Comparison of ENCODE assay signal across 11 cellular contexts in genomic region chr11:70788247-70789022, GRCh38.
DNase-seq lines count a peak whose midpoint lies in the region; ATAC-seq, FAIRE-seq and TF ChIP-seq lines count a peak whose summit lies in the region.
"Had no signal": no experiment of that assay in that cellular context is flagged by ENCODE, and none has a peak within 500 bp of the region (broad histone marks: within the 10 kb centered on the region; RNA-seq: fewer than 3 reads in every experiment).

No MANE protein-coding gene starts in this region.

- no peaks in the 10 kb centered on the region for H3K79me1 ChIP-seq in trophoblast cell (ENCODE audit: low read length)

- peak overlapping the region; percentile 73 for H3K27ac ChIP-seq in endothelial cell of umbilical vein (ENCODE audit: insufficient read depth, low read depth, low read length)
- no peak overlapping the region for H3K27ac ChIP-seq in trophoblast cell (ENCODE audit: low read depth, low read length)
- H3K27ac ChIP-seq: body of pancreas had no signal

- no peaks in the 10 kb centered on the region for H4K20me1 ChIP-seq in endothelial cell of umbilical vein (replicated peaks; ENCODE audit: control insufficient read depth, extremely low read depth, insufficient read depth, low read length)

- no peaks in the 10 kb centered on the region for H3K9me1 ChIP-seq in endothelial cell of umbilical vein (replicated peaks; ENCODE audit: control insufficient read depth, extremely low read depth, insufficient read depth, low read length)

- no peak overlapping the region for H3K14ac ChIP-seq in trophoblast cell (ENCODE audit: low read length)

- H3K23ac ChIP-seq in trophoblast cell (ENCODE audit: low read length): no peak overlapping the region

- H4K91ac ChIP-seq in trophoblast cell (ENCODE audit: low read depth, low read length): peak overlapping the region; percentile 19

- no peak overlapping the region for H3K18ac ChIP-seq in trophoblast cell (ENCODE audit: low read length)

- H3K27me3 ChIP-seq in endothelial cell of umbilical vein (ENCODE audit: control insufficient read depth in 2 of 2, insufficient read depth in 2 of 2, low read length in 2 of 2) (no peaks in the 10 kb centered on the region), trophoblast cell (ENCODE audit: insufficient read depth, low read length) (no peaks in the 10 kb centered on the region)
- H3K27me3 ChIP-seq: body of pancreas had no signal

- H3K4me2 ChIP-seq in endothelial cell of umbilical vein (ENCODE audit: insufficient read depth, low read length) (peak overlapping the region; percentile 9), trophoblast cell (ENCODE audit: low read length) (no peak overlapping the region)

- H3K4me1 ChIP-seq in endothelial cell of umbilical vein (ENCODE audit: control insufficient read depth, extremely low read depth, insufficient read depth, low read length) (peaks cover 11% of the 10 kb centered on the region), trophoblast cell (ENCODE audit: control insufficient read depth in 1 of 2, insufficient read depth in 2 of 2, low read length in 2 of 2) (peaks cover 4 to 5% of the 10 kb centered on the region in 2 experiments)
- H3K4me1 ChIP-seq: body of pancreas had no signal

- TF ChIP-seq POLR2A in endothelial cell of umbilical vein (IDR thresholded peaks at IDR 0.05; ENCODE audit: low read depth, low read length): no peak

- intact Hi-C loops in endothelial cell of umbilical vein (cut with micrococcal nuclease): no loop called here

- DNase-seq in ELF-1 (ENCODE audit: low read depth, low spot score): peak; percentile 17
- peak; percentile 73 for DNase-seq in OCI-M1 (lab: John Stamatoyannopoulos, UW)
- DNase-seq in endothelial cell of umbilical vein (ENCODE audit: low read depth, low spot score): peak; percentile 19
- DNase-seq in trophoblast cell: peak; percentile 77 to 85
- DNase-seq in activated gamma-delta T cell (lab: John Stamatoyannopoulos, UW): no peak
- no peak for DNase-seq in NCI-H1930 (lab: John Stamatoyannopoulos, UW)
- DNase-seq in iPS-NIHi11 (ENCODE audit: low spot score): no peak
- DNase-seq: body of pancreas, GDM1, NCI-H510A had no signal

- H2BK120ac ChIP-seq in trophoblast cell (ENCODE audit: insufficient read depth, low read length, poor library complexity): no peak overlapping the region

- no peak overlapping the region for H2BK12ac ChIP-seq in trophoblast cell (ENCODE audit: low read length)

- no peak overlapping the region for H2AK5ac ChIP-seq in trophoblast cell (ENCODE audit: low read length)

- H3K9me3 ChIP-seq in endothelial cell of umbilical vein (replicated peaks; ENCODE audit: control insufficient read depth, insufficient read depth, low read length) (no peaks in the 10 kb centered on the region), trophoblast cell (ENCODE audit: insufficient read depth, low read depth, low read length) (peaks cover 15% of the 10 kb centered on the region)
- H3K9me3 ChIP-seq: body of pancreas had no signal

- ATAC-seq in HG02588 (IDR thresholded peaks at IDR 0.05; ENCODE audit: unreplicated experiment): no peak
- ATAC-seq: body of pancreas had no signal

- no TSS peak for BruUV-seq in endothelial cell of umbilical vein (replicated peaks; lab: Mats Ljungman, UMichigan)

- H3K36me3 ChIP-seq in endothelial cell of umbilical vein (ENCODE audit: control insufficient read depth in 2 of 2, extremely low read depth in 1 of 2, insufficient read depth in 2 of 2, low read length in 2 of 2) (no peaks in the 10 kb centered on the region), trophoblast cell (ENCODE audit: control insufficient read depth in 1 of 2, insufficient read depth in 2 of 2, low read length in 2 of 2) (peaks cover 2% of the 10 kb centered on the region in 2 experiments)

- no peak overlapping the region for H4K8ac ChIP-seq in trophoblast cell (ENCODE audit: low read depth, low read length)

- H2AFZ ChIP-seq in endothelial cell of umbilical vein (ENCODE audit: low read depth, low read length) (peak overlapping the region; percentile 20), trophoblast cell (ENCODE audit: insufficient read depth, low read length, poor library complexity) (no peak overlapping the region)

- H3K79me2 ChIP-seq in endothelial cell of umbilical vein (ENCODE audit: control insufficient read depth, insufficient read depth, low read length): no peaks in the 10 kb centered on the region
- H3K79me2 ChIP-seq in trophoblast cell (ENCODE audit: control insufficient read depth, insufficient read depth, low read length, poor library complexity): no peaks in the 10 kb centered on the region

- no peak overlapping the region for H2BK5ac ChIP-seq in trophoblast cell (ENCODE audit: low read depth, low read length, poor library complexity)

- no peak overlapping the region for H3K9ac ChIP-seq in endothelial cell of umbilical vein (replicated peaks; ENCODE audit: extremely low read depth, insufficient read depth, low read length)
- H3K9ac ChIP-seq in trophoblast cell (ENCODE audit: low read length): no peak overlapping the region

- CTCF ChIA-PET in endothelial cell of umbilical vein (lab: Charles Lee): no interaction called here

- H4K12ac ChIP-seq in trophoblast cell (ENCODE audit: low read depth, low read length): no peak overlapping the region

- peak; percentile 96 for FAIRE-seq in endothelial cell of umbilical vein (lab: Jason Lieb, UNC)

- dilution Hi-C loops in endothelial cell of umbilical vein (cut with MboI; ENCODE audit: extremely low pct_ligation_motif_present, low sequenced_read_pairs): no loop called here

- POLR2A ChIA-PET in endothelial cell of umbilical vein (lab: Charles Lee): no interaction called here

- H3K4ac ChIP-seq in trophoblast cell (ENCODE audit: low read depth, low read length): no peak overlapping the region

- TF ChIP-seq CTCF in endothelial cell of umbilical vein (IDR thresholded peaks at IDR 0.05; ENCODE audit: extremely low read depth in 1 of 2, insufficient read depth in 1 of 2, low read depth in 1 of 2, low read length in 2 of 2): no peak

- H3K4me3 ChIP-seq in endothelial cell of umbilical vein (replicated peaks in 1 of 3; ENCODE audit: insufficient read depth in 1 of 3, low read depth in 1 of 3, low read length in 3 of 3) (no peak overlapping the region), trophoblast cell (ENCODE audit: low read depth, low read length) (peak overlapping the region; percentile 44)
- H3K4me3 ChIP-seq: body of pancreas had no signal

- no CpG with 5 or more reads among the region's 18 CpGs for WGBS in trophoblast cell (ENCODE audit: extremely low coverage, insufficient coverage, insufficient read length)

TF ChIP-seq in endothelial cell of umbilical vein, 7 proteins besides CTCF, POLR2A, EP300 and RAD21:
- TF ChIP-seq FOS (IDR thresholded peaks at IDR 0.05; ENCODE audit: borderline replicate concordance, insufficient read depth, low read length) (peak; percentile 79), MYC (IDR thresholded peaks at IDR 0.05; ENCODE audit: low read depth, low read length) (peak; percentile 24), POLR2AphosphoS5 (IDR thresholded peaks at IDR 0.05; ENCODE audit: insufficient read depth, low read depth, low read length) (no peak), JUN (IDR thresholded peaks at IDR 0.05; ENCODE audit: borderline replicate concordance, insufficient read depth, insufficient read length, low read depth) (peak; percentile 57), EZH2 (IDR thresholded peaks at IDR 0.05; ENCODE audit: borderline replicate concordance, low read depth, low read length, severe bottlenecking) (no peak), MAX (IDR thresholded peaks at IDR 0.05; ENCODE audit: insufficient read depth, insufficient read length) (no peak), GATA2 (IDR thresholded peaks at IDR 0.05; ENCODE audit: insufficient read depth, insufficient read length, low read depth, low read length) (no peak)

Comparison
In these comparisons a context has a peak if more than half of its experiments do, and no peak if none do; other contexts are left out.
1. DNase-seq: peak in ELF-1 (single experiment), OCI-M1 (single experiment), endothelial cell of umbilical vein (single experiment) and trophoblast cell (2 of 2); none in activated gamma-delta T cell (single experiment), NCI-H1930 (0 of 2) and iPS-NIHi11 (single experiment).